8 cellular contexts compared by ENCODE assay signal in the genomic region with DNA sequence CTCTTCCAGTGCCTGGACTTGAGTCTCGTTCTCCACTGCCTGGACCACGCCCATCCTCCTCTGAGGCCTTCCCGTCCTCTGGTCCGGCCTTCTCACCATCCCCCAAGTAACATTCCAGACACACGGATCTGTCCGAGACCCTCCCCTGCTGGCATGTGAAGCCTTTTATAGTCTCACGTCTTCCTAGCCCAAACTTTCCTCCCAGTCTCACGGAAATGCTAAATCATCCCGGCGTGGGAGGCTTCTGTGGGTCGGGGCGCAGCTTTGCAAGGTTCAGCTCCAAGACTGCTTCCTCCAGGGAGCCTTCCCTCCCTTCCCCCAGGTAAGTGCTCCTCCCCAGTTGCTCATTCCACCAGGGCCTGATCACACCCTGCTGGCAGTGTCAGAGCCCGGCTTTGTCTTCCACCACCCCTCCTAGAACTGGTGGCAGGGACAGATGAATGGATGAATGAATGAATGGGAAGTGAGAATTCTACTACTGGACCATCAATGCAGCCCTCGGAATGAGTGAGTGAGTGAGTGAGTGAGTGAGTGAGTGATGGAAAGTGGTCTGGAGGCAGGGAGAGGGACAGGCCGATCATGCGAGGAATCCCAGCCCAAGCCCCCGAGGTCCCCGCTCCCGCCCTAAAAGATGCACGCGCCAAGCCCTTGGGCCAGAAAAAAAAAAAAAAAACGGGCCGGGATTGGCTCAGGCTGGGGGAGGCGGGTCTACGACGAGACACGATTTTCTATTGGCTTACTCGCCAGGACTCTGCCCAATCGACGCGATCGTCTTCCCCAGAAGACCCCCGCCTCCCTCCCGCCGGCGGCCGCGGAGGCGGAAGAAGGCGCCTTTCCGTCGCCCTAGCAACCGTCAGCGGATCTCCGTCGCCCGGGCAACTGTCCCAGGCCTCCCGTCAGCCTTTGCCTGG. TPM values are rescaled to one million over a fixed set of nuclear protein-coding genes. Genes with fewer than 3 reads are reported as not detected.
A peak's percentile ranks its signal among the peaks of the same experiment; 100 is the strongest.
DNase-seq lines count a peak whose midpoint lies in the region; ATAC-seq, FAIRE-seq and TF ChIP-seq lines count a peak whose summit lies in the region.

No MANE protein-coding gene starts in this region.

- TF ChIP-seq CTCF in A549 (IDR thresholded peaks at IDR 0.05) (no peak), right lobe of liver (IDR thresholded peaks at IDR 0.05) (no peak)

- no peaks in the 10 kb centered on the region for H3K27me3 ChIP-seq in ectodermal cell (ENCODE audit: control insufficient read depth, insufficient read depth, low read length, poor library complexity, severe bottlenecking)
- H3K27me3 ChIP-seq in right lobe of liver, result peaks cover 0 to 5% of the 10 kb centered on the region in 2 donors

- TF ChIP-seq EP300 in A549 (IDR thresholded peaks at IDR 0.05), result no peak

- ATAC-seq in A549, result peak; percentile 88 to 95
- peak; percentile 72 for ATAC-seq in GM18909 (IDR thresholded peaks at IDR 0.05; ENCODE audit: poor library complexity, unreplicated experiment)
- ATAC-seq in HG03571 (IDR thresholded peaks at IDR 0.05; ENCODE audit: unreplicated experiment), result peak; percentile 62
- peak; percentile 98 for ATAC-seq in activated CD8-positive, alpha-beta T cell treated with anti-CD3 and anti-CD28 coated beads, Interleukin-2, amount 10 ng/mL, durations not matched to agents 7 days and 5 days
- peak; percentile 87 to 93 (median 90) for ATAC-seq in right lobe of liver

- peaks cover 12% of the 10 kb centered on the region for H3K4me1 ChIP-seq in A549
- no peaks in the 10 kb centered on the region for H3K4me1 ChIP-seq in ectodermal cell (ENCODE audit: control insufficient read depth, insufficient read depth, low read length)
- H3K4me1 ChIP-seq in right lobe of liver, result no peaks in the 10 kb centered on the region

- no peaks in the 10 kb centered on the region for H3K9me3 Mint-ChIP-seq in activated CD8-positive, alpha-beta T cell treated with anti-CD3 and anti-CD28 coated beads, Interleukin-2, amount 10 ng/mL, durations not matched to agents 7 days and 5 days (ENCODE audit: insufficient read depth)

- DNase-seq in A549 (ENCODE audit: low read depth in 1 of 2, low spot score in 1 of 2), result peak; percentile 89 to 91
- peak; percentile 93 for DNase-seq in NCI-H774 (lab: John Stamatoyannopoulos, UW)
- peak; percentile 88 for DNase-seq in activated CD8-positive, alpha-beta T cell treated with anti-CD3 and anti-CD28 coated beads, Interleukin-2, amount 10 ng/mL, durations not matched to agents 7 days and 5 days
- peak; percentile 78 to 87 (median 87) for DNase-seq in right lobe of liver
- DNase-seq in stimulated activated CD4-positive, alpha-beta T cell treated with anti-CD3 and anti-CD28 coated beads, Interleukin-4, amount 100 ng/mL, for 24 hours, result peak; percentile 76

- H3K4me3 Mint-ChIP-seq in activated CD8-positive, alpha-beta T cell treated with anti-CD3 and anti-CD28 coated beads, Interleukin-2, amount 10 ng/mL, durations not matched to agents 7 days and 5 days, result peak overlapping the region; percentile 77

- peak overlapping the region; percentile 65 to 87 for H3K27ac ChIP-seq in A549
- peak overlapping the region; percentile 96 for H3K27ac ChIP-seq in ectodermal cell (ENCODE audit: insufficient read depth, low read depth, low read length, poor library complexity, severe bottlenecking)
- H3K27ac ChIP-seq in right lobe of liver, result no peak overlapping the region

- peak overlapping the region; percentile 97 for H3K4me2 ChIP-seq in A549

- WGBS in A549 (ENCODE audit: missing lambda C conversion rate), result 4% methylated on average over 25 of the region's 48 CpGs
- 0 to 1% methylated on average over 48 of the region's 48 CpGs for WGBS in ectodermal cell, 2 experiments
- WGBS in right lobe of liver (ENCODE audit: insufficient coverage, low coverage, low lambda C conversion rate, missing lambda C conversion rate), result 3% methylated on average over 25 of the region's 48 CpGs

- H3K4me1 Mint-ChIP-seq in activated CD8-positive, alpha-beta T cell treated with anti-CD3 and anti-CD28 coated beads, Interleukin-2, amount 10 ng/mL, durations not matched to agents 7 days and 5 days (ENCODE audit: low read depth), result peaks cover 14% of the 10 kb centered on the region

- TF ChIP-seq RAD21 in A549 (conservative IDR thresholded peaks at IDR 0.05 in 1 of 2, IDR thresholded peaks at IDR 0.05 in 1 of 2), result no peak

- POLR2A ChIA-PET in A549 (lab: Yijun Ruan, JAX), result no interaction called here
- POLR2A ChIA-PET in activated CD8-positive, alpha-beta T cell treated with anti-CD3 and anti-CD28 coated beads, Interleukin-2, amount 10 ng/mL, durations not matched to agents 7 days and 5 days (lab: Charles Lee), result no interaction called here

- CTCF ChIA-PET in A549 (lab: Yijun Ruan, JAX), result no interaction called here
- CTCF ChIA-PET in activated CD8-positive, alpha-beta T cell treated with anti-CD3 and anti-CD28 coated beads, Interleukin-2, amount 10 ng/mL, durations not matched to agents 7 days and 5 days (lab: Charles Lee), result no interaction called here

- intact Hi-C loops in right lobe of liver (cut with DNase I), result no loop called here

- FAIRE-seq in A549 (lab: Jason Lieb, UNC), result no peak

- H3K9me3 ChIP-seq in A549, result no peaks in the 10 kb centered on the region
- H3K9me3 ChIP-seq in ectodermal cell (ENCODE audit: control insufficient read depth, low read length), result no peaks in the 10 kb centered on the region
- H3K9me3 ChIP-seq in right lobe of liver, result no peaks in the 10 kb centered on the region

- H3K36me3 ChIP-seq in ectodermal cell (ENCODE audit: control insufficient read depth, insufficient read depth, low read length) (no peaks in the 10 kb centered on the region), right lobe of liver (no peaks in the 10 kb centered on the region)

- peaks cover 18% of the 10 kb centered on the region for H3K27me3 Mint-ChIP-seq in activated CD8-positive, alpha-beta T cell treated with anti-CD3 and anti-CD28 coated beads, Interleukin-2, amount 10 ng/mL, durations not matched to agents 7 days and 5 days (ENCODE audit: low read depth)

- no peak overlapping the region for H3K27ac Mint-ChIP-seq in activated CD8-positive, alpha-beta T cell treated with anti-CD3 and anti-CD28 coated beads, Interleukin-2, amount 10 ng/mL, durations not matched to agents 7 days and 5 days

- H3K4me3 ChIP-seq in A549 (peak overlapping the region; percentile 56), ectodermal cell (ENCODE audit: insufficient read depth, low read depth, low read length) (peak overlapping the region; percentile 50), right lobe of liver (peak overlapping the region; percentile 35 to 58 (median 37))

- no peak for TF ChIP-seq POLR2A in A549 (IDR thresholded peaks at IDR 0.05; ENCODE audit: low read length)
- TF ChIP-seq POLR2A in right lobe of liver (IDR thresholded peaks at IDR 0.05), result no peak

- H3K36me3 Mint-ChIP-seq in activated CD8-positive, alpha-beta T cell treated with anti-CD3 and anti-CD28 coated beads, Interleukin-2, amount 10 ng/mL, durations not matched to agents 7 days and 5 days (ENCODE audit: low read depth), result no peaks in the 10 kb centered on the region

TF ChIP-seq in A549, 52 proteins besides CTCF, POLR2A, EP300 and RAD21:
- TF ChIP-seq, protein P1, sequence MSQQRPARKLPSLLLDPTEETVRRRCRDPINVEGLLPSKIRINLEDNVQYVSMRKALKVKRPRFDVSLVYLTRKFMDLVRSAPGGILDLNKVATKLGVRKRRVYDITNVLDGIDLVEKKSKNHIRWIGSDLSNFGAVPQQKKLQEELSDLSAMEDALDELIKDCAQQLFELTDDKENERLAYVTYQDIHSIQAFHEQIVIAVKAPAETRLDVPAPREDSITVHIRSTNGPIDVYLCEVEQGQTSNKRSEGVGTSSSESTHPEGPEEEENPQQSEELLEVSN (IDR thresholded peaks at IDR 0.05; ENCODE audit: borderline replicate concordance, low read depth), result peak; percentile 64; the same call in 1 of the 2 replicates
- TF ChIP-seq RFX5 (IDR thresholded peaks at IDR 0.05) (no peak), ZFP36 (IDR thresholded peaks at IDR 0.05; ENCODE audit: borderline replicate concordance, partially characterized antibody) (peak; percentile 85)

RNA-seq across cellular contexts. Expression of a gene that starts 9.3 kb away (rescaled TPM):
- polyA plus RNA-seq in A549 (2011; rRNA removed) (0.12 and 0.29 TPM in 2 replicates), A549 (2017; fragmentation: RNase III; extraction: RNeasy Plus Mini Kit Qiagen cat#74134 plus additional on column Dnase treatment) (0.05 to 0.08 TPM (median 0.08 TPM) in 3 replicates)
- 0.21 and 0.22 TPM in 2 replicates for polyA plus RNA-seq in A549 (2012; cell fraction: cytosol; rRNA removed)
- 1.5 and 1.7 TPM in 2 replicates for polyA plus RNA-seq in A549 (2012; cell fraction: nucleus; rRNA removed)
- 0.29 and 0.91 TPM in 2 replicates for polyA minus RNA-seq in A549 (2011; rRNA and poly(A)+ RNA removed)
- under 1 TPM; 0.21 to 0.29 TPM for total RNA-seq in activated CD8-positive, alpha-beta T cell treated with anti-CD3 and anti-CD28 coated beads, Interleukin-2, amount 10 ng/mL, durations not matched to agents 7 days and 5 days
- polyA plus RNA-seq in ectodermal cell (2013, experiment 1 of 4), result 6.4 TPM
- 5.5 TPM for polyA plus RNA-seq in ectodermal cell (2013, experiment 2 of 4)
- polyA plus RNA-seq in ectodermal cell (2013, experiment 3 of 4), result 5.9 TPM
- 5.3 TPM for polyA plus RNA-seq in ectodermal cell (2013, experiment 4 of 4)
- under 1 TPM in 3 of 6 experiments, not detected in 3; 0.20 to 0.25 (median 0.22) TPM for total RNA-seq in right lobe of liver

RNA-seq across cellular contexts. Expression of a gene that starts 22.2 kb away (rescaled TPM):
- polyA plus RNA-seq in A549 (2011; rRNA removed) (14.7 and 21.3 TPM in 2 replicates), A549 (2017; fragmentation: RNase III; extraction: RNeasy Plus Mini Kit Qiagen cat#74134 plus additional on column Dnase treatment) (6.4 to 9.5 TPM (median 6.9 TPM) in 3 replicates)
- 10.3 and 14.2 TPM in 2 replicates for polyA plus RNA-seq in A549 (2012; cell fraction: cytosol; rRNA removed)
- 21.9 and 40.9 TPM in 2 replicates for polyA plus RNA-seq in A549 (2012; cell fraction: nucleus; rRNA removed)
- 46.6 and 49.9 TPM in 2 replicates for polyA minus RNA-seq in A549 (2011; rRNA and poly(A)+ RNA removed)
- not detected for total RNA-seq in activated CD8-positive, alpha-beta T cell treated with anti-CD3 and anti-CD28 coated beads, Interleukin-2, amount 10 ng/mL, durations not matched to agents 7 days and 5 days
- 86.2 TPM for polyA plus RNA-seq in ectodermal cell (2013, experiment 1 of 4)
- 106 TPM for polyA plus RNA-seq in ectodermal cell (2013, experiment 2 of 4)
- 83.2 TPM for polyA plus RNA-seq in ectodermal cell (2013, experiment 3 of 4)
- polyA plus RNA-seq in ectodermal cell (2013, experiment 4 of 4), result 89.4 TPM
- total RNA-seq in right lobe of liver, result 1 to 10 TPM; 1.7 to 6.7 (median 2.4) TPM

Comparison
In these comparisons a context has a peak if more than half of its experiments do, and no peak if none do; other contexts are left out.
1. H3K27ac ChIP-seq: peak in A549 (2 of 2) and ectodermal cell (single experiment); none in right lobe of liver (0 of 3).
2. Peak in every context shown above with its lines, with median percentiles within 50 percentile points of each other: ATAC-seq, DNase-seq and H3K4me3 ChIP-seq.